ENCODE assay signal across 9 cellular contexts in the genomic region with DNA sequence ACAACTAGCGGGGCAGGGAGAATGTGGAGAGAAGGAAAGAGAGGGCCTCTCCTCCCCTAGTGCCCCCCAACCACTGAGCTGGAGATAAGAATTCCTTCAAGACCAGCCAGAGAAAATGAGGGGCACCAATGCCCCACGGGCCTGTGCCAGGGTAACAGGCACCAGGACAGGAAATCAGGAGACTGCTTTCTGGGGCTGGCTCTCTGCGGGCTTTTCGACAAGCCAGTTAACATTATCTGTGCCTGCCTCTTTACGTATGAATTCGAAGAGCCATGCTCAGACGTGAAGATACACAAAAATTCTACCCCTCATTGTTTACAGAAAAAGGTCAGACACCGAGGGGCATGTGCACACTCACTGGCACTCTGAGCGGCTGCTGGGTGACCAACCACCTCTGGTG. TPM values are rescaled to one million over a fixed set of nuclear protein-coding genes. Genes with fewer than 3 reads are reported as not detected.
DNase-seq lines count a peak whose midpoint lies in the region; ATAC-seq and TF ChIP-seq lines count a peak whose summit lies in the region.
"Had no signal": no experiment of that assay in that cellular context is flagged by ENCODE, and none has a peak within 500 bp of the region (broad histone marks: within the 10 kb centered on the region; RNA-seq: fewer than 3 reads in every experiment).

No MANE protein-coding gene starts in this region.

- H3K4me3 ChIP-seq in iPS-18a (ENCODE audit: low read length): no peak overlapping the region
- H3K4me3 ChIP-seq in smooth muscle cell: no peak overlapping the region
- no peak overlapping the region for H3K4me3 ChIP-seq in lower leg skin (ENCODE audit: low read depth, poor library complexity, severe bottlenecking)

- peaks cover 95% of the 10 kb centered on the region for H3K4me1 Mint-ChIP-seq in HFFc6 (ENCODE audit: low read depth)
- H3K4me1 Mint-ChIP-seq in activated CD4-positive, alpha-beta memory T cell treated with anti-CD3 and anti-CD28 coated beads for 36 hours (ENCODE audit: low read depth): peaks cover 97% of the 10 kb centered on the region

- H3K9me3 Mint-ChIP-seq in HFFc6: no peaks in the 10 kb centered on the region; the same call in 1 of the 2 replicates
- no peaks in the 10 kb centered on the region for H3K9me3 Mint-ChIP-seq in activated CD4-positive, alpha-beta memory T cell treated with anti-CD3 and anti-CD28 coated beads for 36 hours

- peaks cover 44% of the 10 kb centered on the region for H3K4me1 ChIP-seq in iPS-18a (ENCODE audit: control insufficient read depth, low read depth, low read length)
- peaks cover 53% of the 10 kb centered on the region for H3K4me1 ChIP-seq in smooth muscle cell (ENCODE audit: low read depth)

- H3K27ac ChIP-seq in iPS-18a (ENCODE audit: low read length) (peak overlapping the region; percentile 60), smooth muscle cell (ENCODE audit: low read depth) (peak overlapping the region; percentile 100)

- H3K9me3 ChIP-seq in iPS-18a (ENCODE audit: control insufficient read depth, low read depth, low read length): no peaks in the 10 kb centered on the region
- no peaks in the 10 kb centered on the region for H3K9me3 ChIP-seq in smooth muscle cell (replicated peaks; ENCODE audit: low read depth)

- no peak for TF ChIP-seq POLR2A in lower leg skin (IDR thresholded peaks at IDR 0.05)

- no peak for ATAC-seq in GM19324 (IDR thresholded peaks at IDR 0.05; ENCODE audit: low FRiP score, unreplicated experiment)

- no peak overlapping the region for H2AFZ ChIP-seq in smooth muscle cell (ENCODE audit: low read depth)

- DNase-seq in HFFc6: no peak
- peak; percentile 37 for DNase-seq in activated CD4-positive, alpha-beta memory T cell treated with anti-CD3 and anti-CD28 coated beads for 36 hours
- no peak for DNase-seq in smooth muscle cell (lab: John Stamatoyannopoulos, UW; ENCODE audit: unreplicated experiment)
- DNase-seq in lower leg skin (ENCODE audit: low spot score in 2 of 2): no peak
- no peak for DNase-seq in putamen (ENCODE audit: low spot score)
- no peak for DNase-seq in AG20443 (ENCODE audit: low spot score)
- DNase-seq: NCI-H510A treated with DMSO at 0.1 percent for 48 hours had no signal

- H3F3A ChIP-seq in smooth muscle cell (ENCODE audit: low read depth): peaks cover 65% of the 10 kb centered on the region

- CTCF ChIA-PET in activated CD4-positive, alpha-beta memory T cell treated with anti-CD3 and anti-CD28 coated beads for 36 hours (lab: Charles Lee): interaction anchor here (1.0 to 5.5 kb wide), 3 partner anchors 34 to 135 kb away, joined by 3 to 28 read pairs (median 4); no protein-coding TSS in a partner anchor

- peaks cover 70% of the 10 kb centered on the region for H3K79me2 ChIP-seq in smooth muscle cell (ENCODE audit: low read depth)

- TF ChIP-seq CTCF in HFFc6 (IDR thresholded peaks at IDR 0.05): no peak
- TF ChIP-seq CTCF in smooth muscle cell (IDR thresholded peaks at IDR 0.05; ENCODE audit: borderline replicate concordance, insufficient read depth, poor library complexity, severe bottlenecking): no peak
- no peak for TF ChIP-seq CTCF in lower leg skin (IDR thresholded peaks at IDR 0.05)

- peaks cover 79% of the 10 kb centered on the region for H3K27me3 Mint-ChIP-seq in HFFc6 (ENCODE audit: insufficient read depth)
- no peaks in the 10 kb centered on the region for H3K27me3 Mint-ChIP-seq in activated CD4-positive, alpha-beta memory T cell treated with anti-CD3 and anti-CD28 coated beads for 36 hours

- POLR2A ChIA-PET in activated CD4-positive, alpha-beta memory T cell treated with anti-CD3 and anti-CD28 coated beads for 36 hours (lab: Charles Lee): interaction anchor here (1.1 to 5.2 kb wide), 3 partner anchors 8 to 41 kb away, joined by 4 to 34 read pairs (median 13); no protein-coding TSS in a partner anchor

- intact Hi-C loops in activated CD4-positive, alpha-beta memory T cell treated with anti-CD3 and anti-CD28 coated beads for 36 hours (cut with micrococcal nuclease): no loop called here
- intact Hi-C loops in lower leg skin (cut with DNase I; ENCODE audit: low total_unique reads): loop anchor here (10.0 kb wide), 1 partner anchor 49 kb away; the partner anchor contains the start of gene MYH9

- H3K36me3 ChIP-seq in iPS-18a (ENCODE audit: control insufficient read depth, low read depth, low read length) (peaks cover 40% of the 10 kb centered on the region), smooth muscle cell (ENCODE audit: low read depth) (no peaks in the 10 kb centered on the region)

- H3K36me3 Mint-ChIP-seq in HFFc6 (ENCODE audit: low read depth): peaks cover 85% of the 10 kb centered on the region
- peaks cover 83% of the 10 kb centered on the region for H3K36me3 Mint-ChIP-seq in activated CD4-positive, alpha-beta memory T cell treated with anti-CD3 and anti-CD28 coated beads for 36 hours

- peak overlapping the region; percentile 99 for H3K27ac Mint-ChIP-seq in HFFc6
- H3K27ac Mint-ChIP-seq in activated CD4-positive, alpha-beta memory T cell treated with anti-CD3 and anti-CD28 coated beads for 36 hours: peak overlapping the region; percentile 99

- peaks cover 71% of the 10 kb centered on the region for H4K20me1 ChIP-seq in smooth muscle cell (ENCODE audit: low read depth)

- 55% methylated on average over 9 of the region's 9 CpGs for WGBS in smooth muscle cell (ENCODE audit: low lambda C conversion rate)
- 53 to 55% methylated on average over 9 of the region's 9 CpGs for WGBS in lower leg skin, 2 donors

- peak overlapping the region; percentile 18 for H3K9ac ChIP-seq in iPS-18a (ENCODE audit: low read length)
- H3K9ac ChIP-seq in smooth muscle cell (ENCODE audit: low read depth): peak overlapping the region; percentile 76

- H3K4me3 Mint-ChIP-seq in HFFc6: peak overlapping the region; percentile 83
- peak overlapping the region; percentile 75 for H3K4me3 Mint-ChIP-seq in activated CD4-positive, alpha-beta memory T cell treated with anti-CD3 and anti-CD28 coated beads for 36 hours

- H3K27me3 ChIP-seq in iPS-18a (ENCODE audit: control insufficient read depth, insufficient read depth, low read length): no peaks in the 10 kb centered on the region
- no peaks in the 10 kb centered on the region for H3K27me3 ChIP-seq in smooth muscle cell (ENCODE audit: low read depth)

- H3K4me2 ChIP-seq in smooth muscle cell: peak overlapping the region; percentile 74

RNA-seq across cellular contexts. Expression of gene MYH9, which starts 52.1 kb away (rescaled TPM):
- total RNA-seq in HFFc6 (2021; fragmentation: NEBNext Ultra II Directional; extraction: Animal tissue kit (Norgen Biotek cat#: 25700)): 1,000 to 10,000 TPM in 2 of 6 experiments, 100 to 1,000 TPM in 4; 881 to 1,084 (median 937) TPM
- total RNA-seq in activated CD4-positive, alpha-beta memory T cell treated with anti-CD3 and anti-CD28 coated beads for 36 hours: 100 to 1,000 TPM; 712 to 720 TPM
- total RNA-seq in smooth muscle cell (350 and 378 TPM in 2 replicates), lower leg skin (100 to 1,000 TPM; 258 to 335 (median 307) TPM)
- polyA plus RNA-seq in smooth muscle cell: 361 and 382 TPM in 2 replicates
